ENCODE assay signal across 14 cellular contexts in genomic region chr11:9774591-9775392, GRCh38.
DNase-seq lines count a peak whose midpoint lies in the region; ATAC-seq and TF ChIP-seq lines count a peak whose summit lies in the region.
"Had no signal": no experiment of that assay in that cellular context is flagged by ENCODE, and none has a peak within 500 bp of the region (broad histone marks: within the 10 kb centered on the region; RNA-seq: fewer than 3 reads in every experiment).

No MANE protein-coding gene starts in this region.

- no peak overlapping the region for H4K91ac ChIP-seq in mesenchymal stem cell (ENCODE audit: low read length)

- no peak overlapping the region for H3K4ac ChIP-seq in mesenchymal stem cell (ENCODE audit: low read depth in 1 of 2, low read length in 2 of 2)

- no peak overlapping the region for H3K23ac ChIP-seq in mesenchymal stem cell (ENCODE audit: low read length in 2 of 2)

- peaks cover 5% of the 10 kb centered on the region for H3K79me2 ChIP-seq in ACC112 (ENCODE audit: control insufficient read depth, insufficient read depth, low read length, unreplicated experiment)

- no peak overlapping the region for H3K14ac ChIP-seq in mesenchymal stem cell (ENCODE audit: low read length in 2 of 2)

- peak overlapping the region; percentile 73 for H2BK120ac ChIP-seq in mesenchymal stem cell (ENCODE audit: low read depth, low read length)

- peaks cover 26% of the 10 kb centered on the region for H3K4me1 ChIP-seq in ACC112 (ENCODE audit: control insufficient read depth, insufficient read depth, low read length, unreplicated experiment)
- peaks cover 5% of the 10 kb centered on the region for H3K4me1 ChIP-seq in mesenchymal stem cell (ENCODE audit: control insufficient read depth, insufficient read depth, low read depth, low read length)
- H3K4me1 ChIP-seq: BLaER1 had no signal

- no peak overlapping the region for H2BK5ac ChIP-seq in mesenchymal stem cell (ENCODE audit: low read depth, low read length, poor library complexity, severe bottlenecking)

- H2AFZ ChIP-seq in ACC112 (ENCODE audit: low read length, unreplicated experiment) (no peak overlapping the region), mesenchymal stem cell (ENCODE audit: low read depth, low read length) (no peak overlapping the region)

- H3K4me2 ChIP-seq in mesenchymal stem cell (ENCODE audit: low read length, poor library complexity, severe bottlenecking), result no peak overlapping the region
- H3K4me2 ChIP-seq: BLaER1, KMS-11 had no signal

- peak; percentile 31 for DNase-seq in LNCaP clone FGC (ENCODE audit: low read depth)
- DNase-seq in dermis blood vessel endothelial cell, result peak; percentile 29
- peak; percentile 44 for DNase-seq in mesenchymal stem cell
- no peak for DNase-seq in middle frontal gyrus (ENCODE audit: extremely low spot score, low spot score)
- DNase-seq in SHP77 (lab: John Stamatoyannopoulos, UW), result no peak
- DNase-seq: hippocampal formation; NCI-H510A; stimulated activated CD4-positive, alpha-beta T cell treated with anti-CD3 and anti-CD28 coated beads, Interleukin-4, amount 100 ng/mL, for 4 hours; SW 1271 had no signal

- peak overlapping the region in 1 of 2 experiments; percentile 77 for H2BK12ac ChIP-seq in mesenchymal stem cell (ENCODE audit: low read length in 2 of 2)

- no peak overlapping the region for H4K8ac ChIP-seq in mesenchymal stem cell (ENCODE audit: low read length)

- H3K36me3 ChIP-seq in ACC112 (ENCODE audit: insufficient read depth, low read length), result peaks cover 12% of the 10 kb centered on the region
- peaks cover 8 to 29% of the 10 kb centered on the region in 2 experiments for H3K36me3 ChIP-seq in mesenchymal stem cell (ENCODE audit: control insufficient read depth in 1 of 2, insufficient read depth in 2 of 2, low read depth in 1 of 2, low read length in 2 of 2)

- peak overlapping the region; percentile 8 to 50 for H3K18ac ChIP-seq in mesenchymal stem cell (ENCODE audit: low read depth in 1 of 2, low read length in 2 of 2)

- ATAC-seq in GM21737 (IDR thresholded peaks at IDR 0.05; ENCODE audit: unreplicated experiment) (no peak), GM18868 (IDR thresholded peaks at IDR 0.05; ENCODE audit: unreplicated experiment) (no peak)

- peak overlapping the region; percentile 74 for H3K27ac ChIP-seq in ACC112 (ENCODE audit: low read depth, low read length)
- peak overlapping the region; percentile 60 for H3K27ac ChIP-seq in mesenchymal stem cell (ENCODE audit: low read length, poor library complexity, severe bottlenecking)
- H3K27ac ChIP-seq: BLaER1, KMS-11 had no signal

- H2BK15ac ChIP-seq in mesenchymal stem cell (ENCODE audit: low read depth, poor library complexity, severe bottlenecking), result no peak overlapping the region

- H3K27me3 ChIP-seq in ACC112 (ENCODE audit: insufficient read depth, low read length) (no peaks in the 10 kb centered on the region), mesenchymal stem cell (ENCODE audit: control insufficient read depth in 1 of 2, insufficient read depth in 1 of 2, low read length in 2 of 2) (no peaks in the 10 kb centered on the region)
- H3K27me3 ChIP-seq: BLaER1 had no signal

- H3K79me1 ChIP-seq in mesenchymal stem cell (replicated peaks; ENCODE audit: low read length, poor library complexity, severe bottlenecking), result peaks cover 8% of the 10 kb centered on the region

- H3K9me3 ChIP-seq in mesenchymal stem cell (ENCODE audit: control insufficient read depth, low read length), result no peaks in the 10 kb centered on the region
- H3K9me3 ChIP-seq: BLaER1 had no signal

- peak overlapping the region; percentile 5; the same call in 1 of the 2 replicates for H3K4me3 ChIP-seq in ACC112 (ENCODE audit: low read depth, low read length)
- H3K4me3 ChIP-seq in LNCaP clone FGC (ENCODE audit: low read depth, low read length), result no peak overlapping the region
- H3K4me3 ChIP-seq in mesenchymal stem cell (ENCODE audit: insufficient read depth in 1 of 2, low read depth in 1 of 2, low read length in 2 of 2), result no peak overlapping the region
- H3K4me3 ChIP-seq: BLaER1 had no signal

- peak overlapping the region; percentile 89 for H2AK5ac ChIP-seq in mesenchymal stem cell (ENCODE audit: low read length, severe bottlenecking)

- 66% methylated on average over 3 of the region's 6 CpGs for WGBS in mesenchymal stem cell

- no peak for TF ChIP-seq CTCF in LNCaP clone FGC (IDR thresholded peaks at IDR 0.05; ENCODE audit: control insufficient read depth, extremely low read depth, insufficient read depth)

- peak overlapping the region; percentile 63 for H3K9ac ChIP-seq in mesenchymal stem cell (ENCODE audit: low read length)
- H3K9ac ChIP-seq: BLaER1, KMS-11 had no signal

Comparison
In these comparisons a context has a peak if more than half of its experiments do, and no peak if none do; other contexts are left out.
1. DNase-seq: peak in LNCaP clone FGC (single experiment), dermis blood vessel endothelial cell (single experiment) and mesenchymal stem cell (single experiment); none in middle frontal gyrus (single experiment) and SHP77 (0 of 2).